Comparison of ENCODE assay signal across 12 cellular contexts in genomic region chr2:109242222-109242653, GRCh38.
DNase-seq lines count a peak whose midpoint lies in the region; ATAC-seq and TF ChIP-seq lines count a peak whose summit lies in the region.
"Had no signal": no experiment of that assay in that cellular context is flagged by ENCODE, and none has a peak within 500 bp of the region (broad histone marks: within the 10 kb centered on the region; RNA-seq: fewer than 3 reads in every experiment).

No MANE protein-coding gene starts in this region.

- no peaks in the 10 kb centered on the region for H3K36me3 Mint-ChIP-seq in activated naive CD8-positive, alpha-beta T cell treated with anti-CD3 and anti-CD28 coated beads, Interleukin-2, amount 50 U/mL, for 24 hours (ENCODE audit: low read depth)

- no peak for TF ChIP-seq POLR2A in sigmoid colon (IDR thresholded peaks at IDR 0.05)

- intact Hi-C loops in left ventricle myocardium inferior (cut with micrococcal nuclease) (loop anchor here (10.0 kb wide), 1 partner anchor 83 kb away; no protein-coding TSS in a partner anchor), sigmoid colon (cut with DNase I) (loop anchor here (2.0 to 5.0 kb wide), 4 partner anchors 71 to 370 kb away; partner anchors contain the start of genes SEPTIN10, SH3RF3 and SOWAHC)

- peak overlapping the region; percentile 77 for H3K9ac ChIP-seq in adipocyte (ENCODE audit: low read length)

- H3K9me3 ChIP-seq in adipocyte (ENCODE audit: control insufficient read depth, low read length): no peaks in the 10 kb centered on the region
- H3K9me3 ChIP-seq in left ventricle myocardium inferior (replicated peaks): no peaks in the 10 kb centered on the region
- no peaks in the 10 kb centered on the region for H3K9me3 ChIP-seq in sigmoid colon
- H3K9me3 ChIP-seq: HAP-1 had no signal

- no peak for TF ChIP-seq CTCF in AG10803 (conservative IDR thresholded peaks at IDR 0.05; ENCODE audit: low read length)
- TF ChIP-seq CTCF in left ventricle myocardium inferior (IDR thresholded peaks at IDR 0.05; ENCODE audit: borderline replicate concordance): no peak
- no peak for TF ChIP-seq CTCF in sigmoid colon (IDR thresholded peaks at IDR 0.05)

- H3K4me1 ChIP-seq in adipocyte (ENCODE audit: control insufficient read depth, insufficient read depth, low read length) (peaks cover 50% of the 10 kb centered on the region), left ventricle myocardium inferior (peaks cover 94% of the 10 kb centered on the region), sigmoid colon (peaks cover 0 to 72% (median 62%) of the 10 kb centered on the region in 4 donors)
- H3K4me1 ChIP-seq: HAP-1 had no signal

- no peak for TF ChIP-seq EP300 in sigmoid colon (IDR thresholded peaks at IDR 0.05)

- H3K9me3 Mint-ChIP-seq in activated naive CD8-positive, alpha-beta T cell treated with anti-CD3 and anti-CD28 coated beads, Interleukin-2, amount 50 U/mL, for 24 hours: no peaks in the 10 kb centered on the region

- no peaks in the 10 kb centered on the region for H3K36me3 ChIP-seq in adipocyte (ENCODE audit: control insufficient read depth, insufficient read depth, low read length, severe bottlenecking)
- H3K36me3 ChIP-seq in left ventricle myocardium inferior: no peaks in the 10 kb centered on the region
- H3K36me3 ChIP-seq in sigmoid colon: no peaks in the 10 kb centered on the region
- H3K36me3 ChIP-seq: HAP-1 had no signal

- peak; percentile 42 for DNase-seq in AG10803 (ENCODE audit: low read depth)
- peak; percentile 59 for DNase-seq in adipocyte (ENCODE audit: low read depth)
- DNase-seq in left ventricle myocardium inferior: peak; percentile 42
- DNase-seq in sigmoid colon: peak; percentile 74
- DNase-seq in activated naive CD8-positive, alpha-beta T cell treated with anti-CD3 and anti-CD28 coated beads, Interleukin-2, amount 50 U/mL, for 24 hours: no peak
- DNase-seq in hypothalamus (lab: John Stamatoyannopoulos, UW): no peak
- no peak for DNase-seq in amygdala (lab: John Stamatoyannopoulos, UW)
- DNase-seq: activated CD4-positive, alpha-beta T cell treated with anti-CD3 and anti-CD28 coated beads, Interleukin-2, amount 50 U/mL, for 1 hour; GDM1; stimulated activated CD4-positive, alpha-beta T cell treated with anti-CD3 and anti-CD28 coated beads, Interleukin-12 subunit alpha, Interleukin-12 subunit beta, amount 100 ng/mL, for 4 hours had no signal

- H3K27ac Mint-ChIP-seq in activated naive CD8-positive, alpha-beta T cell treated with anti-CD3 and anti-CD28 coated beads, Interleukin-2, amount 50 U/mL, for 24 hours: no peak overlapping the region

- no peaks in the 10 kb centered on the region for H3K27me3 Mint-ChIP-seq in activated naive CD8-positive, alpha-beta T cell treated with anti-CD3 and anti-CD28 coated beads, Interleukin-2, amount 50 U/mL, for 24 hours

- H3K4me3 ChIP-seq in AG10803 (ENCODE audit: low read length): no peak overlapping the region
- H3K4me3 ChIP-seq in adipocyte (ENCODE audit: low read length): peak overlapping the region; percentile 26
- H3K4me3 ChIP-seq in left ventricle myocardium inferior: no peak overlapping the region
- H3K4me3 ChIP-seq in sigmoid colon: no peak overlapping the region
- H3K4me3 ChIP-seq: HAP-1 had no signal

- no peaks in the 10 kb centered on the region for H3K27me3 ChIP-seq in adipocyte (replicated peaks; ENCODE audit: control insufficient read depth, insufficient read depth, low read length)
- no peaks in the 10 kb centered on the region for H3K27me3 ChIP-seq in left ventricle myocardium inferior (ENCODE audit: low read depth)
- no peaks in the 10 kb centered on the region for H3K27me3 ChIP-seq in sigmoid colon

- H3K27ac ChIP-seq in left ventricle myocardium inferior (replicated peaks): peak overlapping the region; percentile 91
- H3K27ac ChIP-seq in sigmoid colon: peak overlapping the region; percentile 72 to 91 (median 86)

- H3K4me3 Mint-ChIP-seq in activated naive CD8-positive, alpha-beta T cell treated with anti-CD3 and anti-CD28 coated beads, Interleukin-2, amount 50 U/mL, for 24 hours: no peak overlapping the region

- peaks cover 14% of the 10 kb centered on the region for H3K4me1 Mint-ChIP-seq in activated naive CD8-positive, alpha-beta T cell treated with anti-CD3 and anti-CD28 coated beads, Interleukin-2, amount 50 U/mL, for 24 hours

- 77 to 78% methylated on average over 7 of the region's 7 CpGs for WGBS in sigmoid colon, 2 donors

- no peak for ATAC-seq in activated naive CD8-positive, alpha-beta T cell treated with anti-CD3 and anti-CD28 coated beads, Interleukin-2, amount 50 U/mL, for 24 hours
- no peak for ATAC-seq in HG03520 (IDR thresholded peaks at IDR 0.05; ENCODE audit: unreplicated experiment)

Comparison
In these comparisons a context has a peak if more than half of its experiments do, and no peak if none do; other contexts are left out.
1. DNase-seq: peak in AG10803 (single experiment), adipocyte (single experiment), left ventricle myocardium inferior (single experiment) and sigmoid colon (single experiment); none in activated naive CD8-positive, alpha-beta T cell treated with anti-CD3 and anti-CD28 coated beads, Interleukin-2, amount 50 U/mL, for 24 hours (single experiment), hypothalamus (0 of 51) and amygdala (0 of 56).